ENCODE assay signal across 11 cellular contexts in genomic region chr12:93245543-93245942, GRCh38.
A peak's percentile ranks its signal among the peaks of the same experiment; 100 is the strongest.
DNase-seq lines count a peak whose midpoint lies in the region; ATAC-seq and TF ChIP-seq lines count a peak whose summit lies in the region.
"Had no signal": no experiment of that assay in that cellular context is flagged by ENCODE, and none has a peak within 500 bp of the region (broad histone marks: within the 10 kb centered on the region; RNA-seq: fewer than 3 reads in every experiment).

No MANE protein-coding gene starts in this region.

- no peak overlapping the region for H3K4me3 Mint-ChIP-seq in nephron progenitor cell

- peaks cover 15% of the 10 kb centered on the region for H3K36me3 Mint-ChIP-seq in nephron progenitor cell (ENCODE audit: low read depth)

- H3K27ac ChIP-seq in left lung: peak overlapping the region in 1 of 2 donors; percentile 92

- no peaks in the 10 kb centered on the region for H3K36me3 ChIP-seq in left lung

- no peak overlapping the region for H3K27ac Mint-ChIP-seq in nephron progenitor cell

- H3K4me1 ChIP-seq in left lung: peaks cover 7 to 28% of the 10 kb centered on the region in 2 donors

- ATAC-seq in GM18498 (IDR thresholded peaks at IDR 0.05; ENCODE audit: unreplicated experiment) (peak; percentile 76), GM21367 (IDR thresholded peaks at IDR 0.05; ENCODE audit: unreplicated experiment) (peak; percentile 61), HG03432 (IDR thresholded peaks at IDR 0.05; ENCODE audit: unreplicated experiment) (peak; percentile 72), left lung (no peak)

- H3K27me3 Mint-ChIP-seq in nephron progenitor cell (ENCODE audit: low read depth, poor library complexity): no peaks in the 10 kb centered on the region

- intact Hi-C loops in left lung (cut with DNase I): no loop called here

- H3K9me3 Mint-ChIP-seq in nephron progenitor cell: peaks cover 15% of the 10 kb centered on the region

- no peak overlapping the region for H3K4me3 ChIP-seq in left lung
- H3K4me3 ChIP-seq: skin epidermis had no signal

- peaks cover 48% of the 10 kb centered on the region for H3K4me1 Mint-ChIP-seq in nephron progenitor cell

- no peaks in the 10 kb centered on the region for H3K27me3 ChIP-seq in left lung

- DNase-seq in central memory CD4-positive, alpha-beta T cell: peak; percentile 5
- DNase-seq in NCI-H524 treated with DMSO at 0.1 percent for 48 hours (lab: John Stamatoyannopoulos, UW) (no peak), NCI-H1417 treated with DMSO at 0.1 percent for 48 hours (lab: John Stamatoyannopoulos, UW) (no peak), left lung (no peak), nephron progenitor cell (no peak)
- DNase-seq: hypothalamus, NCI-H226 had no signal

- no peak for TF ChIP-seq CTCF in left lung (IDR thresholded peaks at IDR 0.05)
- no peak for TF ChIP-seq CTCF in nephron progenitor cell (IDR thresholded peaks at IDR 0.05)

- no peaks in the 10 kb centered on the region for H3K9me3 ChIP-seq in left lung
